ENCODE assay signal across 7 cellular contexts in the genomic region with DNA sequence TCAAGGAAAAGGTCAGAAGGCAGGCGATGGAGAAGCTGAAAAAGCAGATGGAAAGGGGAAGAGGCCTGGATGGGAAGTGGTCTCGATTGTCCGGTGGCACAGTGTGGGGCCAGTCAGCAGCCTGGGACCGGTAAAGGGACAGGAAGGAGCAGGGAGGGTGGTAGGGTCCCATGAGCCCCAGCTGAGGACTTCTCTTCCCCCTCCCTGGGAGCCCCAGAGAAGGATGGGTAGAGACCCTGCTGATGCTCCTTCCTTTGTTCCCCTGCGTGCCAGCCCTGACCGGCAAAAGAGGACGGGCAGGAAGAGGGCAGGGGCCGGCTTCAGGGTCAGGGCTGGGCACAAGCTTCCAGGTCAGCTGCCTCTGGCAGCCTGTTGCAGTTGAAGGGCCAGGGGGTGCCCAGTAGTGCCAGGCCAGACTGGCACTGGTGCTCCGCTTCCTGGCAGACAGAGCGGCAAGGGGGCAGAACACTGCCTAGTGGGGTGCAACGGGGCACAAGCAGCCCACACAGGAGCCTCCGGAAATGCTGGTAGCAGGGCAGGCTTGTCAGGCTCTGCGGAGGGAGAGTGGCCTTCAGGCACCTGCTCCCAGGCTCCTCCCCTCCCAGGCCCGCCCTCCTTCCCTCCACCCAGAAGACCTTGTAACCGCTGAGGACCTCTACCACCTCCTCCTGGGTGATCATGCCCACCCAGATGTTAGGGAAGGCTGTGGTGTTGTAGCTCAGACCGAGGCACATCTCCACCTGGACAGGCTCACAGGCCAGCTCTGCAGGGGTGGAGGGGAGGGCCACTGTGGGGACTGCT. TPM values are rescaled to one million over a fixed set of nuclear protein-coding genes. Genes with fewer than 3 reads are reported as not detected.
DNase-seq lines count a peak whose midpoint lies in the region; ATAC-seq and TF ChIP-seq lines count a peak whose summit lies in the region.
"Had no signal": no experiment of that assay in that cellular context is flagged by ENCODE, and none has a peak within 500 bp of the region (broad histone marks: within the 10 kb centered on the region; RNA-seq: fewer than 3 reads in every experiment).

No MANE protein-coding gene starts in this region.

- WGBS in hepatocyte (ENCODE audit: low lambda C conversion rate, missing lambda C conversion rate): 65% methylated on average over 13 of the region's 16 CpGs
- WGBS in spleen, 5 donors: 20 to 30% (median 24%) methylated on average over 13 to 16 of the region's 16 CpGs

- H3K27me3 Mint-ChIP-seq in T-helper 17 cell: peaks cover 44% of the 10 kb centered on the region

- no peak overlapping the region for H3K4me3 ChIP-seq in hepatocyte
- H3K4me3 ChIP-seq in spleen: peak overlapping the region in 2 of 8 donors; percentile 38 to 70

- ATAC-seq in T-helper 17 cell: no peak

- H3K27ac ChIP-seq in hepatocyte: peak overlapping the region; percentile 74
- peak overlapping the region; percentile 63 to 91 (median 87) for H3K27ac ChIP-seq in spleen

- peak overlapping the region; percentile 96 for H3K4me2 ChIP-seq in hepatocyte

- TF ChIP-seq CTCF in hepatocyte (IDR thresholded peaks at IDR 0.05; ENCODE audit: poor library complexity) (no peak), spleen (IDR thresholded peaks at IDR 0.05 in 8 of 11, conservative IDR thresholded peaks at IDR 0.05 in 3 of 11) (no peak)

- peaks cover 5% of the 10 kb centered on the region for H3K79me2 ChIP-seq in hepatocyte

- peaks cover 22% of the 10 kb centered on the region for H3K4me1 ChIP-seq in hepatocyte (ENCODE audit: insufficient read depth)
- peaks cover 33 to 59% (median 53%) of the 10 kb centered on the region in 6 donors for H3K4me1 ChIP-seq in spleen

- no peaks in the 10 kb centered on the region for H3K9me2 ChIP-seq in hepatocyte (replicated peaks; ENCODE audit: insufficient read depth)

- no peak overlapping the region for H2AFZ ChIP-seq in hepatocyte

- H3K9me3 ChIP-seq in T-helper 17 cell (ENCODE audit: control insufficient read depth, low read length, poor library complexity, severe bottlenecking): no peaks in the 10 kb centered on the region
- H3K9me3 ChIP-seq in hepatocyte (ENCODE audit: low read depth): no peaks in the 10 kb centered on the region
- no peaks in the 10 kb centered on the region for H3K9me3 ChIP-seq in spleen

- DNase-seq in T-helper 17 cell (no peak), hepatocyte (ENCODE audit: low spot score) (no peak), spleen (peak; percentile 84), hepatic stellate cell (ENCODE audit: low spot score) (no peak), EL (no peak), NCI-H1436 treated with DMSO at 0.1 percent for 48 hours (lab: John Stamatoyannopoulos, UW) (no peak)
- DNase-seq: NCI-H345 had no signal

- no peak overlapping the region for H3K27ac Mint-ChIP-seq in T-helper 17 cell

- H3K27me3 ChIP-seq in hepatocyte (peaks cover 29% of the 10 kb centered on the region), spleen (replicated peaks in 1 of 7) (peaks cover 6 to 76% (median 16%) of the 10 kb centered on the region in 7 donors)

- peak overlapping the region; percentile 71 for H3K4me3 Mint-ChIP-seq in T-helper 17 cell

- H3K4me1 Mint-ChIP-seq in T-helper 17 cell: peaks cover 13% of the 10 kb centered on the region

- TF ChIP-seq POLR2A in spleen (IDR thresholded peaks at IDR 0.05): no peak

- H3K36me3 ChIP-seq in hepatocyte (replicated peaks; ENCODE audit: insufficient read depth, low read depth) (no peaks in the 10 kb centered on the region), spleen (peaks cover 0 to 11% (median 6%) of the 10 kb centered on the region in 6 donors)

- intact Hi-C loops in spleen (cut with DNase I; ENCODE audit: low total_unique reads): no loop called here

- H4K20me1 ChIP-seq in hepatocyte (ENCODE audit: insufficient read depth, poor library complexity, severe bottlenecking): no peaks in the 10 kb centered on the region

- H3K36me3 Mint-ChIP-seq in T-helper 17 cell (ENCODE audit: low read depth): peaks cover 10% of the 10 kb centered on the region

RNA-seq across cellular contexts. Expression of gene C1QTNF5, which starts 0.7 kb away (rescaled TPM):
- total RNA-seq in T-helper 17 cell (not detected), hepatocyte (12.5 and 13.7 TPM in 2 replicates), spleen (10 to 100 TPM; 21.3 to 55.0 (median 35.8) TPM)
- polyA plus RNA-seq in hepatocyte (18.0 and 23.6 TPM in 2 replicates), spleen (10 to 100 TPM; 10.3 to 29.0 (median 20.2) TPM)

RNA-seq across cellular contexts. Expression of gene MFRP, which starts 5.1 kb away (rescaled TPM):
- total RNA-seq in T-helper 17 cell: not detected
- total RNA-seq in hepatocyte: 0.08 TPM in 1 of 2 replicates, not detected in the other
- not detected in 2 replicates for polyA plus RNA-seq in hepatocyte
- total RNA-seq in spleen: under 1 TPM in 1 of 7 donors, not detected in 6; 0.16 TPM
- under 1 TPM; 0.02 to 0.03 (median 0.02) TPM for polyA plus RNA-seq in spleen

RNA-seq across cellular contexts. Expression of gene RNF26, which starts 7.1 kb away (rescaled TPM):
- total RNA-seq in T-helper 17 cell: 10 to 100 TPM; 15.3 to 19.0 TPM
- 15.5 and 15.8 TPM in 2 replicates for total RNA-seq in hepatocyte
- polyA plus RNA-seq in hepatocyte: 35.5 and 46.9 TPM in 2 replicates
- 10 to 100 TPM; 13.6 to 18.2 (median 16.5) TPM for total RNA-seq in spleen
- polyA plus RNA-seq in spleen: 10 to 100 TPM in 2 of 3 donors, 1 to 10 TPM in 1; 8.6 to 13.2 (median 10.0) TPM

RNA-seq across cellular contexts. Expression of gene MCAM, which starts 24.5 kb away (rescaled TPM):
- total RNA-seq in T-helper 17 cell (10 to 100 TPM; 25.6 to 54.0 TPM), hepatocyte (8.7 and 35.4 TPM in 2 replicates), spleen (100 to 1,000 TPM in 4 of 7 donors, 10 to 100 TPM in 3; 24.2 to 612 (median 139) TPM)
- polyA plus RNA-seq in hepatocyte (5.1 and 6.1 TPM in 2 replicates), spleen (10 to 100 TPM; 10.3 to 19.3 (median 12.2) TPM)

RNA-seq across cellular contexts. Expression of gene USP2, which starts 40.1 kb away (rescaled TPM):
- total RNA-seq in T-helper 17 cell: 1 to 10 TPM; 1.7 to 5.2 TPM
- 7.3 and 8.1 TPM in 2 replicates for total RNA-seq in hepatocyte
- 23.5 and 35.7 TPM in 2 replicates for polyA plus RNA-seq in hepatocyte
- total RNA-seq in spleen: under 1 TPM; 0.28 to 0.88 (median 0.60) TPM
- polyA plus RNA-seq in spleen: under 1 TPM; 0.15 to 0.58 (median 0.27) TPM

Comparison
In these comparisons a context has a peak if more than half of its experiments do, and no peak if none do; other contexts are left out.
1. RNA of gene C1QTNF5, which starts 0.7 kb away (total RNA-seq): 21.3 to 55.0 TPM in spleen and 12.5 to 13.7 TPM in hepatocyte; not detected in T-helper 17 cell; every median in the first group is over 10 times any median in the second.